Comparison of ENCODE assay signal across 9 cellular contexts in the genomic region with DNA sequence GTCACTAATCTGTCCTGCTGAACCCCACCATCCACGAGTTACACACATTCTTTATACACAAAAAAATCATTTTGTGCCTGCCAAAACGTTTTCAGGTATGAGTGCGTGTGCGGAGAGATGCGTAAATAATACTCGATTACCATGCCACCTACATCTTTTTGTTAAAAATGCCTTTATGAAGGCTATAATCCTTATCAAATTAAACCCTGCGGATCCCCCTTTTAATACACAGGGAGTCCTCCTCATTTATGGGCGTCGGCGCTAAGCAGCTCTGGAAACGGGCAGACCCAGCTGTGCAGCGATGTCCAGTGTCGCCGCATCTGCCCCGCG.
A peak's percentile ranks its signal among the peaks of the same experiment; 100 is the strongest.
DNase-seq lines count a peak whose midpoint lies in the region; ATAC-seq and TF ChIP-seq lines count a peak whose summit lies in the region.
"Had no signal": no experiment of that assay in that cellular context is flagged by ENCODE, and none has a peak within 500 bp of the region (broad histone marks: within the 10 kb centered on the region; RNA-seq: fewer than 3 reads in every experiment).

No MANE protein-coding gene starts in this region.

- intact Hi-C loops in left ventricle myocardium inferior (cut with micrococcal nuclease), result no loop called here

- H3K36me3 ChIP-seq in left ventricle myocardium inferior, result no peaks in the 10 kb centered on the region
- H3K36me3 ChIP-seq in right atrium auricular region, result no peaks in the 10 kb centered on the region
- H3K36me3 ChIP-seq in urinary bladder (ENCODE audit: insufficient read depth), result no peaks in the 10 kb centered on the region

- H3K27me3 Mint-ChIP-seq in central memory CD8-positive, alpha-beta T cell, result peaks cover 60% of the 10 kb centered on the region
- peaks cover 52 to 61% (median 59%) of the 10 kb centered on the region in 3 donors for H3K27me3 Mint-ChIP-seq in naive B cell

- H3K9me3 Mint-ChIP-seq in central memory CD8-positive, alpha-beta T cell, result no peaks in the 10 kb centered on the region
- H3K9me3 Mint-ChIP-seq in naive B cell, result peaks cover 0 to 3% (median 0%) of the 10 kb centered on the region in 7 donors

- DNase-seq in left ventricle myocardium inferior (no peak), right atrium auricular region (ENCODE audit: low spot score) (no peak), naive B cell (no peak), NCI-H2081 treated with DMSO at 0.1 percent for 48 hours (lab: John Stamatoyannopoulos, UW) (no peak)
- no peak for DNase-seq in central memory CD8-positive, alpha-beta T cell (ENCODE audit: low spot score in 2 of 2)
- no peak for DNase-seq in stimulated activated CD4-positive, alpha-beta T cell treated with anti-CD3 and anti-CD28 coated beads, Interleukin-12 subunit alpha, Interleukin-12 subunit beta, amount 100 ng/mL, for 4 hours

- peaks cover 7% of the 10 kb centered on the region for H3K4me1 Mint-ChIP-seq in central memory CD8-positive, alpha-beta T cell
- H3K4me1 Mint-ChIP-seq in naive B cell, result peaks cover 17 to 21% (median 19%) of the 10 kb centered on the region in 3 donors

- H3K27ac ChIP-seq in left ventricle myocardium inferior (replicated peaks) (no peak overlapping the region), right atrium auricular region (no peak overlapping the region), urinary bladder (ENCODE audit: low read depth) (no peak overlapping the region)

- H3K4me1 ChIP-seq in left ventricle myocardium inferior (peaks cover 22% of the 10 kb centered on the region), right atrium auricular region (peaks cover 0 to 17% of the 10 kb centered on the region in 2 donors), urinary bladder (ENCODE audit: insufficient read depth) (no peaks in the 10 kb centered on the region)

- H3K27me3 ChIP-seq in left ventricle myocardium inferior (ENCODE audit: low read depth), result peaks cover 82% of the 10 kb centered on the region
- H3K27me3 ChIP-seq in right atrium auricular region, result peaks cover 23 to 33% of the 10 kb centered on the region in 2 donors

- no peak overlapping the region for H3K27ac Mint-ChIP-seq in central memory CD8-positive, alpha-beta T cell (ENCODE audit: low read depth)
- H3K27ac Mint-ChIP-seq in naive B cell, result peak overlapping the region in 3 of 6 donors; percentile 63 to 88 (median 77)

- ATAC-seq in central memory CD8-positive, alpha-beta T cell (replicated peaks; ENCODE audit: extremely low read depth, poor library complexity, severe bottlenecking), result no peak
- ATAC-seq in naive B cell (ENCODE audit: low read depth in 2 of 2), result no peak
- ATAC-seq in GM21825 (IDR thresholded peaks at IDR 0.05; ENCODE audit: unreplicated experiment), result no peak
- ATAC-seq: K562 had no signal

- H3K4me3 Mint-ChIP-seq in central memory CD8-positive, alpha-beta T cell, result peak overlapping the region; percentile 80
- H3K4me3 Mint-ChIP-seq in naive B cell, result peak overlapping the region; percentile 85 to 96 (median 94)

- TF ChIP-seq CTCF in left ventricle myocardium inferior (IDR thresholded peaks at IDR 0.05; ENCODE audit: borderline replicate concordance) (no peak), right atrium auricular region (IDR thresholded peaks at IDR 0.05) (no peak)

- no peaks in the 10 kb centered on the region for H3K9me3 ChIP-seq in left ventricle myocardium inferior (replicated peaks)
- H3K9me3 ChIP-seq in right atrium auricular region, result no peaks in the 10 kb centered on the region

- 8% methylated on average over 16 of the region's 16 CpGs for WGBS in urinary bladder

- H3K36me3 Mint-ChIP-seq in central memory CD8-positive, alpha-beta T cell (ENCODE audit: insufficient read depth), result peaks cover 5% of the 10 kb centered on the region
- no peaks in the 10 kb centered on the region for H3K36me3 Mint-ChIP-seq in naive B cell

- H3K4me3 ChIP-seq in left ventricle myocardium inferior, result peak overlapping the region; percentile 63
- peak overlapping the region in 1 of 2 donors; percentile 42 for H3K4me3 ChIP-seq in right atrium auricular region
- peak overlapping the region; percentile 37 for H3K4me3 ChIP-seq in urinary bladder (ENCODE audit: low read depth, low read length)
- H3K4me3 ChIP-seq: K562 had no signal
